ENCODE assay signal across 28 cellular contexts in genomic region chr5:113128931-113129330, GRCh38.
"Had no signal": no experiment of that assay in that cellular context is flagged by ENCODE, and none has a peak within 500 bp of the region (broad histone marks: within the 10 kb centered on the region; RNA-seq: fewer than 3 reads in every experiment).

No MANE protein-coding gene starts in this region.

- DNase-seq: hypothalamus; immature natural killer cell; kidney; left colon; left lung; lower lobe of right lung; mammary epithelial cell; mesenchymal stem cell; naive B cell; natural killer cell; nucleus accumbens; pancreas; right lobe of liver; stimulated activated CD4-positive, alpha-beta T cell treated with anti-CD3 and anti-CD28 coated beads, Interleukin-1b, Interleukin-23, amount 100 ng/mL, for 48 hours; stimulated activated CD4-positive, alpha-beta T cell treated with anti-CD3 and anti-CD28 coated beads, Interleukin-2, amount 100 ng/mL, for 48 hours; stimulated activated CD4-positive, alpha-beta T cell treated with anti-CD3 and anti-CD28 coated beads, Interleukin-4, amount 100 ng/mL, for 4 hours; stimulated activated CD8-positive, alpha-beta memory T cell treated with anti-CD3 and anti-CD28 coated beads, Interleukin-4, amount 100 ng/mL, for 48 hours; stimulated activated naive CD4-positive, alpha-beta T cell treated with Interleukin-2 at 50 U/mL for 16 hours; stimulated activated naive CD8-positive, alpha-beta T cell treated with anti-CD3 and anti-CD28 coated beads, Interleukin-15, amount 100 ng/mL, for 72 hours; substantia nigra; uterus had no signal

- H3K4me1 Mint-ChIP-seq: immature natural killer cell; naive B cell; natural killer cell; neural crest cell; stimulated activated memory B cell treated with anti-CD40 and anti-IgM and Interleukin-4, amounts not matched to agents 10 μg/mL and 1 μg/mL and 100 μg/mL, for 72 hours; stimulated activated naive CD8-positive, alpha-beta T cell treated with anti-CD3 and anti-CD28 coated beads, Interleukin-15, amount 100 ng/mL, for 72 hours had no signal

- H3K9me3 ChIP-seq: left lung, lower lobe of right lung, pancreas, right atrium auricular region, right lobe of liver, tibial nerve, uterus had no signal

- H3K27me3 Mint-ChIP-seq: stimulated activated naive CD8-positive, alpha-beta T cell treated with anti-CD3 and anti-CD28 coated beads, Interleukin-15, amount 100 ng/mL, for 72 hours; type B pancreatic cell had no signal

- H3K27me3 ChIP-seq: left lung, pancreas, right atrium auricular region, right lobe of liver, tibial nerve, uterus had no signal

- H3K36me3 ChIP-seq: left lung, lower lobe of right lung, pancreas, right atrium auricular region, right lobe of liver, tibial nerve, uterus had no signal

- H3K27ac Mint-ChIP-seq: immature natural killer cell; mesothelial cell of epicardium; naive B cell; natural killer cell; stimulated activated memory B cell treated with anti-CD40 and anti-IgM and Interleukin-4, amounts not matched to agents 10 μg/mL and 1 μg/mL and 100 μg/mL, for 72 hours; stimulated activated naive CD8-positive, alpha-beta T cell treated with anti-CD3 and anti-CD28 coated beads, Interleukin-15, amount 100 ng/mL, for 72 hours; type B pancreatic cell had no signal

- H3K36me3 Mint-ChIP-seq: immature natural killer cell; naive B cell; natural killer cell; stimulated activated memory B cell treated with anti-CD40 and anti-IgM and Interleukin-4, amounts not matched to agents 10 μg/mL and 1 μg/mL and 100 μg/mL, for 72 hours had no signal

- H3K27ac ChIP-seq: left lung, lower lobe of right lung, pancreas, right atrium auricular region, right lobe of liver, tibial nerve, uterus had no signal

- H3K4me3 Mint-ChIP-seq: immature natural killer cell; mesothelial cell of epicardium; naive B cell; natural killer cell; neural crest cell; stimulated activated memory B cell treated with anti-CD40 and anti-IgM and Interleukin-4, amounts not matched to agents 10 μg/mL and 1 μg/mL and 100 μg/mL, for 72 hours; stimulated activated naive CD8-positive, alpha-beta T cell treated with anti-CD3 and anti-CD28 coated beads, Interleukin-15, amount 100 ng/mL, for 72 hours; type B pancreatic cell had no signal

- H3K4me3 ChIP-seq: left lung, lower lobe of right lung, pancreas, right atrium auricular region, right lobe of liver, smooth muscle cell, tibial nerve, uterus had no signal

- ATAC-seq: left colon; left lung; lower lobe of right lung; natural killer cell; pancreas; right lobe of liver; stimulated activated memory B cell treated with anti-CD40 and anti-IgM and Interleukin-4, amounts not matched to agents 10 μg/mL and 1 μg/mL and 100 μg/mL, for 72 hours; stimulated activated naive CD8-positive, alpha-beta T cell treated with anti-CD3 and anti-CD28 coated beads, Interleukin-15, amount 100 ng/mL, for 72 hours had no signal

- H3K4me1 ChIP-seq: left lung, lower lobe of right lung, uterus had no signal
